In genomic region chr2:121196849-121197155, GRCh38 we compare ENCODE assay signal across 1 cellular context.
TF ChIP-seq lines count a peak whose summit lies in the region.

No MANE protein-coding gene starts in this region.

TF ChIP-seq in HepG2, 621 proteins besides CTCF, POLR2A, EP300 and RAD21 (continued from another document):
- TF ChIP-seq, protein P1, sequence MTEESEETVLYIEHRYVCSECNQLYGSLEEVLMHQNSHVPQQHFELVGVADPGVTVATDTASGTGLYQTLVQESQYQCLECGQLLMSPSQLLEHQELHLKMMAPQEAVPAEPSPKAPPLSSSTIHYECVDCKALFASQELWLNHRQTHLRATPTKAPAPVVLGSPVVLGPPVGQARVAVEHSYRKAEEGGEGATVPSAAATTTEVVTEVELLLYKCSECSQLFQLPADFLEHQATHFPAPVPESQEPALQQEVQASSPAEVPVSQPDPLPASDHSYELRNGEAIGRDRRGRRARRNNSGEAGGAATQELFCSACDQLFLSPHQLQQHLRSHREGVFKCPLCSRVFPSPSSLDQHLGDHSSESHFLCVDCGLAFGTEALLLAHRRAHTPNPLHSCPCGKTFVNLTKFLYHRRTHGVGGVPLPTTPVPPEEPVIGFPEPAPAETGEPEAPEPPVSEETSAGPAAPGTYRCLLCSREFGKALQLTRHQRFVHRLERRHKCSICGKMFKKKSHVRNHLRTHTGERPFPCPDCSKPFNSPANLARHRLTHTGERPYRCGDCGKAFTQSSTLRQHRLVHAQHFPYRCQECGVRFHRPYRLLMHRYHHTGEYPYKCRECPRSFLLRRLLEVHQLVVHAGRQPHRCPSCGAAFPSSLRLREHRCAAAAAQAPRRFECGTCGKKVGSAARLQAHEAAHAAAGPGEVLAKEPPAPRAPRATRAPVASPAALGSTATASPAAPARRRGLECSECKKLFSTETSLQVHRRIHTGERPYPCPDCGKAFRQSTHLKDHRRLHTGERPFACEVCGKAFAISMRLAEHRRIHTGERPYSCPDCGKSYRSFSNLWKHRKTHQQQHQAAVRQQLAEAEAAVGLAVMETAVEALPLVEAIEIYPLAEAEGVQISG (CRISPR knock-in tag; IDR thresholded peaks at IDR 0.05) = no peak
- TF ChIP-seq NCOA5 (CRISPR knock-in tag; IDR thresholded peaks at IDR 0.05) = no peak
- no peak for TF ChIP-seq GLI4 (CRISPR knock-in tag; IDR thresholded peaks at IDR 0.05; ENCODE audit: borderline replicate concordance)
- TF ChIP-seq ATM (IDR thresholded peaks at IDR 0.05; ENCODE audit: borderline replicate concordance) = no peak
- no peak for TF ChIP-seq ADNP (CRISPR knock-in tag; IDR thresholded peaks at IDR 0.05)
- TF ChIP-seq ZNF382 (CRISPR knock-in tag; IDR thresholded peaks at IDR 0.05; ENCODE audit: borderline replicate concordance) = no peak
- no peak for TF ChIP-seq ZNF576 (CRISPR knock-in tag; IDR thresholded peaks at IDR 0.05)
